Comparison of ENCODE assay signal across 8 cellular contexts in the genomic region with DNA sequence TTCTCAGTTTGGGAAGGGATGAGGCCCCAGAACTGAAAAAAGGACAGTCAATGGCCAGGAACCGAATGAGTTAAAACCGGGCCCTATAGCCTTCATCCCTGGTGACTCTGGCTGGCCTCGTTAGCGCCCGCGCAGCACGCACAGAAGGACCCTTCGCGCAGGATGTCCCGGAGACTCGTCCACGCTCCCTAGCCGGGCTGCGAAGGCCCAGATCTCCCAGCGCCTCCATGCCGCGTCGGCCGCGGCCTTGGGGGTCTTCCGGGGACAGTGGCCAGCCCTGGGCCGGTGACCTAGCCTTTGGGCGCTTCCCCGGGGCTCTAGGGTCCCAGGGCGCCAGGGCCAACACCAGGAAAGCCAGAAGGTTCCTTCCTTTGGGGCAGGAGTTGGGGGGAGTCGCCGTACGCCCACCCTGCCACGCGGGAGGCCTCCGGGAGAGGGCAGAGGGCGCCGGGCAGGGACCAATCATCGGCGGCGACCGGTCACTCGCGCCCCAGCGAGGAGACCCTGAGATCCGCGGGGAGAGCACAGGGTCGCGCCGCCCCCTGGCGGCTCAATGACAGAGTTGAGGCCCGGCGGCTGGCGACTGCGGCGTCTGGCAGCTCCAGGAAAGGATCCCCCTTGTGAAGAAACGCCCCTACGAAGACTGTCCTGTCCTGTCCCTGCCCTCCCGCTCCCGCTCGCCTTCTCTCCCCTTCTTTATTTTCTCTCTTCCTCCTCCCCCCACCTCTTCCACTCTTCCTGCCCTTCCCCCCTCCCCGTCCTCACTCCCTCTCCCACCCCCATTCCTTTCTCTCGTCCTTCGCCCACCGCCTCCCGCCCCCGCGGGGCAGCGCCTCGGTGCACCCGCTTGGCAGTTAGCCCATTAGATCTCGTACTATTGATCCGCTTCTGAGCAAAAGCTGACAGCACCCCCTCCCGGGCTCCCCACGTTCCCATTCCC.
A peak's percentile ranks its signal among the peaks of the same experiment; 100 is the strongest.
DNase-seq lines count a peak whose midpoint lies in the region; ATAC-seq and TF ChIP-seq lines count a peak whose summit lies in the region.

No MANE protein-coding gene starts in this region.

- H3K27me3 ChIP-seq in liver (ENCODE audit: control insufficient read depth in 4 of 4, insufficient read depth in 4 of 4, low read length in 3 of 4) = peaks cover 0 to 4% (median 0%) of the 10 kb centered on the region in 4 donors

- H3K36me3 ChIP-seq in liver (ENCODE audit: control insufficient read depth in 4 of 4, insufficient read depth in 3 of 4, low read depth in 1 of 4, low read length in 3 of 4) = no peaks in the 10 kb centered on the region

- no peaks in the 10 kb centered on the region for H3K9me3 ChIP-seq in liver (ENCODE audit: control insufficient read depth in 4 of 4, low read length in 3 of 4)

- TF ChIP-seq CTCF in GM12872 (IDR thresholded peaks at IDR 0.05; ENCODE audit: insufficient read depth, low read depth, low read length) (peak; percentile 76), liver (IDR thresholded peaks at IDR 0.05; ENCODE audit: low read depth, low read length, missing input control) (peak; percentile 40)

- H3K27ac ChIP-seq in liver (ENCODE audit: low read depth in 1 of 2, low read length in 2 of 2) = no peak overlapping the region

- H3K4me1 ChIP-seq in liver (ENCODE audit: control insufficient read depth in 4 of 4, insufficient read depth in 4 of 4, low read length in 3 of 4) = peaks cover 7 to 23% (median 13%) of the 10 kb centered on the region in 4 donors

- WGBS in liver = 4% methylated on average over 70 of the region's 70 CpGs

- DNase-seq in NCI-H2081 treated with DMSO at 0.1 percent for 48 hours (lab: John Stamatoyannopoulos, UW) (peak; percentile 3), cerebellar cortex (ENCODE audit: low spot score) (peak; percentile 73)
- DNase-seq in stimulated activated CD8-positive, alpha-beta memory T cell treated with anti-CD3 and anti-CD28 coated beads, Interleukin-12 subunit alpha, Interleukin-12 subunit beta, amount 100 ng/mL, for 1 hour (ENCODE audit: low read depth) = peak; percentile 36

- H3K9ac ChIP-seq in liver (ENCODE audit: low read depth in 1 of 2, low read length in 2 of 2) = no peak overlapping the region

- ATAC-seq in activated CD4-positive, CD25-positive, alpha-beta regulatory T cell treated with anti-CD3 and anti-CD28 coated beads, Interleukin-2, amount 50 U/mL, for 24 hours = peak; percentile 51 to 63
- ATAC-seq in GM19467 (IDR thresholded peaks at IDR 0.05; ENCODE audit: unreplicated experiment) (no peak), HG03460 (IDR thresholded peaks at IDR 0.05; ENCODE audit: unreplicated experiment) (no peak)

- H3K4me3 ChIP-seq in liver (ENCODE audit: low read depth in 1 of 3, low read length in 3 of 3) = peak overlapping the region in 2 of 3 donors; percentile 4 to 57

- peak in 1 of 2 donors; percentile 54 for TF ChIP-seq RAD21 in liver (IDR thresholded peaks at IDR 0.05)

TF ChIP-seq in liver, 16 proteins besides CTCF, POLR2A, EP300 and RAD21:
- TF ChIP-seq RXRA (IDR thresholded peaks at IDR 0.05) (no peak), TAF1 (conservative IDR thresholded peaks at IDR 0.05) (no peak), EGR1 (IDR thresholded peaks at IDR 0.05; ENCODE audit: low read depth in 2 of 2) (no peak), FOXA1 (IDR thresholded peaks at IDR 0.05) (no peak), YY1 (IDR thresholded peaks at IDR 0.05) (no peak), HNF4A (conservative IDR thresholded peaks at IDR 0.05) (no peak), REST (IDR thresholded peaks at IDR 0.05) (no peak), GABPA (IDR thresholded peaks at IDR 0.05 in 1 of 2, conservative IDR thresholded peaks at IDR 0.05 in 1 of 2) (no peak), FOXA2 (IDR thresholded peaks at IDR 0.05) (no peak), NR2F2 (IDR thresholded peaks at IDR 0.05) (no peak), JUND (IDR thresholded peaks at IDR 0.05) (no peak), ZBTB33 (IDR thresholded peaks at IDR 0.05) (no peak), MAX (IDR thresholded peaks at IDR 0.05) (no peak), HNF4G (IDR thresholded peaks at IDR 0.05) (no peak), SP1 (IDR thresholded peaks at IDR 0.05) (no peak)
- TF ChIP-seq, protein P1, sequence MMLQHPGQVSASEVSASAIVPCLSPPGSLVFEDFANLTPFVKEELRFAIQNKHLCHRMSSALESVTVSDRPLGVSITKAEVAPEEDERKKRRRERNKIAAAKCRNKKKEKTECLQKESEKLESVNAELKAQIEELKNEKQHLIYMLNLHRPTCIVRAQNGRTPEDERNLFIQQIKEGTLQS (IDR thresholded peaks at IDR 0.05) = no peak

Comparison
In these comparisons a context has a peak if more than half of its experiments do, and no peak if none do; other contexts are left out.
1. DNase-seq: peak in every context shown above with its lines; median percentile 73 in cerebellar cortex; 36 in stimulated activated CD8-positive, alpha-beta memory T cell treated with anti-CD3 and anti-CD28 coated beads, Interleukin-12 subunit alpha, Interleukin-12 subunit beta, amount 100 ng/mL, for 1 hour; 3 in NCI-H2081 treated with DMSO at 0.1 percent for 48 hours.
2. ATAC-seq: peak in activated CD4-positive, CD25-positive, alpha-beta regulatory T cell treated with anti-CD3 and anti-CD28 coated beads, Interleukin-2, amount 50 U/mL, for 24 hours (2 of 2); none in GM19467 (single experiment) and HG03460 (single experiment).